Comparison of ENCODE assay signal across 8 cellular contexts in genomic region chr11:124758355-124759267, GRCh38. TPM values are rescaled to one million over a fixed set of nuclear protein-coding genes. Genes with fewer than 3 reads are reported as not detected.
DNase-seq lines count a peak whose midpoint lies in the region; ATAC-seq and TF ChIP-seq lines count a peak whose summit lies in the region.

No MANE protein-coding gene starts in this region.

- no peaks in the 10 kb centered on the region for H3K36me3 ChIP-seq in colonic mucosa

- peaks cover 19% of the 10 kb centered on the region for H3K27me3 ChIP-seq in colonic mucosa

- peaks cover 7% of the 10 kb centered on the region for H3K4me1 ChIP-seq in colonic mucosa

- peak overlapping the region; percentile 45 for H3K27ac ChIP-seq in colonic mucosa

- peak; percentile 50 for ATAC-seq in HG02642 (IDR thresholded peaks at IDR 0.05; ENCODE audit: poor library complexity, unreplicated experiment)

- peak overlapping the region; percentile 0 to 7 for H3K9ac ChIP-seq in colonic mucosa (ENCODE audit: low read depth in 2 of 2, low read length in 2 of 2)

- intact Hi-C loops in colonic mucosa (cut with DNase I): no loop called here

- peak overlapping the region; percentile 17 for H3K4me3 ChIP-seq in colonic mucosa

- peak; percentile 82 for TF ChIP-seq CTCF in colonic mucosa (IDR thresholded peaks at IDR 0.05)

- peak; percentile 59 for DNase-seq in NCI-H1436 (lab: John Stamatoyannopoulos, UW)
- DNase-seq in NCI-H1436 treated with DMSO at 0.1 percent for 48 hours (lab: John Stamatoyannopoulos, UW): no peak
- DNase-seq in NCI-H1930 (lab: John Stamatoyannopoulos, UW): peak; percentile 25 to 47
- DNase-seq in activated CD4-positive, alpha-beta T cell treated with anti-CD3 and anti-CD28 coated beads for 1 hour: peak; percentile 42
- peak; percentile 94 for DNase-seq in colonic mucosa
- peak; percentile 82 for DNase-seq in kidney tubule cell (ENCODE audit: low spot score)
- peak; percentile 60 to 70 for DNase-seq in stimulated activated CD4-positive, alpha-beta T cell treated with anti-CD3 and anti-CD28 coated beads, Interleukin-2, amount 100 ng/mL, for 48 hours

- no peaks in the 10 kb centered on the region for H3K9me3 ChIP-seq in colonic mucosa

RNA-seq across cellular contexts. Expression of gene ESAM, which starts 3.5 kb away (rescaled TPM):
- 10 to 100 TPM; 10.4 to 15.7 TPM for total RNA-seq in colonic mucosa

RNA-seq across cellular contexts. Expression of gene VSIG2, which starts 6.6 kb away (rescaled TPM):
- total RNA-seq in colonic mucosa: 100 to 1,000 TPM; 122 to 155 TPM

RNA-seq across cellular contexts. Expression of gene NRGN, which starts 18.9 kb away (rescaled TPM):
- total RNA-seq in colonic mucosa: 10 to 100 TPM in 1 of 2 donors, 1 to 10 TPM in 1; 3.1 to 11.1 TPM

RNA-seq across cellular contexts. Expression of gene MSANTD2, which starts 41.6 kb away (rescaled TPM):
- total RNA-seq in colonic mucosa: 10 to 100 TPM in 1 of 2 donors, 1 to 10 TPM in 1; 7.0 to 12.7 TPM
